8 cellular contexts compared by ENCODE assay signal in the genomic region with DNA sequence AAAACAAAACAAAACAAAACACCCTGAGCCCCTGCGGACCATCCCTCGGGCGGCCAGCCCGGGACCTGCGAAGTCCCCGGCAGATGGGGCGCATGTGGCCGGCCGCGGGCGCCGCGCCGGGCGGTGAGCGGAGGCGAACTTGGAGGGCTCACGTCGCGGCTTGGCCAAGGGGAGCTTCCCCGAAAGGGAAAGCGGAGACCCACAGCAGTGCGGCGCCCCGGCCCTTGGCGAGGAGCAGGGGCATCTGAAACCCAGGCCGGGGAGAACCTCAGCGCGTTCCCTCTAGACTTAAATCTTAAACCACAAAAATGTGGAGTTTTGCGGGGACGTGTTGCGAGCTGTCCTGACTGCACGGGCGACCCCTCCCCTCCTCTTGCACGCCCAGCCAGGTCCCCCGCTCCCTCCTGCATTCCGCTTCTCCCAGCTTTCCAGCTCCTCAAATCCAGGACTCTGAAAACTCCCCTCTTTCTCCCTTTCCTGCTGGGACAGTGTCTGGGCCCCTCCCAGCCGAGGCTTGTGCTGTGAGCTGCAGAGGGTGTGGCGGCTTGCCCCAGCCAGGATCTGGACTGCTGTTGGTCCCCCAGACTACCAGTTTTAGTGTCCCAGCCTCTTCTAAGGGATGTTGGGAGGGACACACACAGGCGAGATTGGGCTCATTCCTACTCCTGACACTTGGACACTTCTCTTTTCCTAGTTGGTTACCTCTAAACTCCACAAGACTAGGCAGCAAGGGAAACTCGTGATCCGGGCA. TPM values are rescaled to one million over a fixed set of nuclear protein-coding genes. Genes with fewer than 3 reads are reported as not detected.
DNase-seq lines count a peak whose midpoint lies in the region; ATAC-seq and TF ChIP-seq lines count a peak whose summit lies in the region.

No MANE protein-coding gene starts in this region.

- H3K36me3 ChIP-seq in trophoblast cell (ENCODE audit: control insufficient read depth in 1 of 2, insufficient read depth in 2 of 2, low read length in 2 of 2), result no peaks in the 10 kb centered on the region

- no peaks in the 10 kb centered on the region for H3K36me3 Mint-ChIP-seq in activated naive CD8-positive, alpha-beta T cell treated with anti-CD3 and anti-CD28 coated beads, Interleukin-2, amount 50 U/mL, for 24 hours (ENCODE audit: low read depth)

- no peaks in the 10 kb centered on the region for H3K9me3 Mint-ChIP-seq in activated naive CD8-positive, alpha-beta T cell treated with anti-CD3 and anti-CD28 coated beads, Interleukin-2, amount 50 U/mL, for 24 hours

- peak overlapping the region; percentile 7 for H2BK5ac ChIP-seq in trophoblast cell (ENCODE audit: low read depth, low read length, poor library complexity)

- no CpG with 5 or more reads among the region's 42 CpGs for WGBS in trophoblast cell (ENCODE audit: extremely low coverage, insufficient coverage, insufficient read length)

- H3K79me2 ChIP-seq in trophoblast cell (ENCODE audit: control insufficient read depth, insufficient read depth, low read length, poor library complexity), result peaks cover 17% of the 10 kb centered on the region

- peak overlapping the region; percentile 89 for H3K4me2 ChIP-seq in trophoblast cell (ENCODE audit: low read length)

- peak overlapping the region; percentile 81 for H2AFZ ChIP-seq in trophoblast cell (ENCODE audit: insufficient read depth, low read length, poor library complexity)

- no peak for TF ChIP-seq POLR2A in GM18505 (IDR thresholded peaks at IDR 0.05; ENCODE audit: borderline replicate concordance, extremely low read depth, insufficient read depth, insufficient read length)

- H2BK12ac ChIP-seq in trophoblast cell (ENCODE audit: low read length), result no peak overlapping the region

- H3K4me3 Mint-ChIP-seq in activated naive CD8-positive, alpha-beta T cell treated with anti-CD3 and anti-CD28 coated beads, Interleukin-2, amount 50 U/mL, for 24 hours, result peak overlapping the region; percentile 80

- ATAC-seq in GM18505 (IDR thresholded peaks at IDR 0.05; ENCODE audit: unreplicated experiment), result peak; percentile 33
- no peak for ATAC-seq in activated naive CD8-positive, alpha-beta T cell treated with anti-CD3 and anti-CD28 coated beads, Interleukin-2, amount 50 U/mL, for 24 hours
- ATAC-seq in left ventricle myocardium superior, result peak; percentile 67
- ATAC-seq in activated CD4-positive, CD25-positive, alpha-beta regulatory T cell treated with anti-CD3 and anti-CD28 coated beads, Interleukin-2, amount 50 U/mL, for 24 hours, result no peak

- peak overlapping the region; percentile 36 for H4K8ac ChIP-seq in trophoblast cell (ENCODE audit: low read depth, low read length)

- H3K4me1 ChIP-seq in trophoblast cell (ENCODE audit: control insufficient read depth in 1 of 2, insufficient read depth in 2 of 2, low read length in 2 of 2), result peaks cover 2 to 3% of the 10 kb centered on the region in 2 experiments

- peak overlapping the region; percentile 44 for H3K4ac ChIP-seq in trophoblast cell (ENCODE audit: low read depth, low read length)

- H3K27me3 ChIP-seq in trophoblast cell (ENCODE audit: insufficient read depth, low read length), result no peaks in the 10 kb centered on the region

- H3K18ac ChIP-seq in trophoblast cell (ENCODE audit: low read length), result peak overlapping the region; percentile 59

- no peak overlapping the region for H3K27ac Mint-ChIP-seq in activated naive CD8-positive, alpha-beta T cell treated with anti-CD3 and anti-CD28 coated beads, Interleukin-2, amount 50 U/mL, for 24 hours

- peak overlapping the region; percentile 85 for H3K9ac ChIP-seq in trophoblast cell (ENCODE audit: low read length)

- H2BK120ac ChIP-seq in trophoblast cell (ENCODE audit: insufficient read depth, low read length, poor library complexity), result peak overlapping the region; percentile 34

- H3K27me3 Mint-ChIP-seq in activated naive CD8-positive, alpha-beta T cell treated with anti-CD3 and anti-CD28 coated beads, Interleukin-2, amount 50 U/mL, for 24 hours, result peaks cover 36% of the 10 kb centered on the region

- peaks cover 2% of the 10 kb centered on the region for H3K9me3 ChIP-seq in trophoblast cell (ENCODE audit: insufficient read depth, low read depth, low read length)

- H3K79me1 ChIP-seq in trophoblast cell (ENCODE audit: low read length), result peaks cover 16% of the 10 kb centered on the region

- no peak overlapping the region for H3K23ac ChIP-seq in trophoblast cell (ENCODE audit: low read length)

- peak overlapping the region; percentile 30 for H3K14ac ChIP-seq in trophoblast cell (ENCODE audit: low read length)

- peak overlapping the region; percentile 26 for H4K12ac ChIP-seq in trophoblast cell (ENCODE audit: low read depth, low read length)

- no peak overlapping the region for H2AK5ac ChIP-seq in trophoblast cell (ENCODE audit: low read length)

- peaks cover 8% of the 10 kb centered on the region for H3K4me1 Mint-ChIP-seq in activated naive CD8-positive, alpha-beta T cell treated with anti-CD3 and anti-CD28 coated beads, Interleukin-2, amount 50 U/mL, for 24 hours

- DNase-seq in AG20443 (ENCODE audit: low spot score) (peak; percentile 69), HuH-7.5 (ENCODE audit: low spot score) (peak; percentile 61), left ventricle myocardium superior (peak; percentile 78), trophoblast cell (peak; percentile 28 to 55), SHP77 (lab: John Stamatoyannopoulos, UW) (no peak)
- peak; percentile 16 for DNase-seq in activated naive CD8-positive, alpha-beta T cell treated with anti-CD3 and anti-CD28 coated beads, Interleukin-2, amount 50 U/mL, for 24 hours

- intact Hi-C loops in left ventricle myocardium superior (cut with micrococcal nuclease), result no loop called here

- H4K91ac ChIP-seq in trophoblast cell (ENCODE audit: low read depth, low read length), result peak overlapping the region; percentile 28

- peak overlapping the region; percentile 23 for H3K27ac ChIP-seq in trophoblast cell (ENCODE audit: low read depth, low read length)

- peak overlapping the region; percentile 98 for H3K4me3 ChIP-seq in trophoblast cell (ENCODE audit: low read depth, low read length)

RNA-seq across cellular contexts. Expression of a gene that starts 1.3 kb away (rescaled TPM):
- 6.4 TPM for total RNA-seq in left ventricle myocardium superior
- 89.8 and 93.7 TPM in 2 replicates for polyA plus RNA-seq in trophoblast cell (2013)

Comparison
In these comparisons a context has a peak if more than half of its experiments do, and no peak if none do; other contexts are left out.
1. DNase-seq: peak in AG20443 (single experiment), HuH-7.5 (single experiment), activated naive CD8-positive, alpha-beta T cell treated with anti-CD3 and anti-CD28 coated beads, Interleukin-2, amount 50 U/mL, for 24 hours (single experiment), left ventricle myocardium superior (single experiment) and trophoblast cell (2 of 2); none in SHP77 (0 of 2).
2. ATAC-seq: peak in GM18505 (single experiment) and left ventricle myocardium superior (single experiment); none in activated naive CD8-positive, alpha-beta T cell treated with anti-CD3 and anti-CD28 coated beads, Interleukin-2, amount 50 U/mL, for 24 hours (single experiment) and activated CD4-positive, CD25-positive, alpha-beta regulatory T cell treated with anti-CD3 and anti-CD28 coated beads, Interleukin-2, amount 50 U/mL, for 24 hours (0 of 2).